ENCODE assay signal across 9 cellular contexts in genomic region chr17:27577884-27578717, GRCh38. TPM values are rescaled to one million over a fixed set of nuclear protein-coding genes. Genes with fewer than 3 reads are reported as not detected.
DNase-seq lines count a peak whose midpoint lies in the region; TF ChIP-seq lines count a peak whose summit lies in the region.
"Had no signal": no experiment of that assay in that cellular context is flagged by ENCODE, and none has a peak within 500 bp of the region (broad histone marks: within the 10 kb centered on the region; RNA-seq: fewer than 3 reads in every experiment).

No MANE protein-coding gene starts in this region.

- H3K36me3 ChIP-seq in H7 (replicated peaks; ENCODE audit: control insufficient read depth, insufficient read depth, low read length) (peaks cover under 1% of the 10 kb centered on the region; the same call in 1 of the 2 replicates), hepatocyte (replicated peaks; ENCODE audit: insufficient read depth, low read depth) (no peaks in the 10 kb centered on the region), stomach (peaks cover 0 to 13% (median 7%) of the 10 kb centered on the region in 4 donors)

- no peak overlapping the region for H2AFZ ChIP-seq in hepatocyte

- WGBS in hepatocyte (ENCODE audit: low lambda C conversion rate, missing lambda C conversion rate) = 39% methylated on average over 10 of the region's 10 CpGs
- 29 to 60% (median 43%) methylated on average over 9 to 10 of the region's 10 CpGs for WGBS in stomach, 5 donors

- H3K4me1 Mint-ChIP-seq in activated T-helper 1 cell treated with anti-CD3 and anti-CD28 coated beads, Interleukin-12 subunit alpha, Interleukin-12 subunit beta, Interleukin-2, Interleukin-4 antibody, amounts not matched to agents 30 ng/mL and 10 ng/mL and 1 ng/mL, durations not matched to agents 14 hours and 24 hours and 36 hours (ENCODE audit: low read depth) = peaks cover 83% of the 10 kb centered on the region

- peaks cover 32% of the 10 kb centered on the region for H3K79me2 ChIP-seq in hepatocyte

- H3K27me3 Mint-ChIP-seq in activated T-helper 1 cell treated with anti-CD3 and anti-CD28 coated beads, Interleukin-12 subunit alpha, Interleukin-12 subunit beta, Interleukin-2, Interleukin-4 antibody, amounts not matched to agents 30 ng/mL and 10 ng/mL and 1 ng/mL, durations not matched to agents 14 hours and 24 hours and 36 hours (ENCODE audit: insufficient read depth) = no peaks in the 10 kb centered on the region

- DNase-seq in H7 (peak; percentile 32), hepatocyte (ENCODE audit: low spot score) (peak; percentile 75), stomach (no peak), Kasumi-1 (lab: John Stamatoyannopoulos, UW) (no peak), midbrain (lab: John Stamatoyannopoulos, UW) (no peak)
- DNase-seq in activated T-helper 1 cell treated with anti-CD3 and anti-CD28 coated beads, Interleukin-12 subunit alpha, Interleukin-12 subunit beta, Interleukin-2, Interleukin-4 antibody, amounts not matched to agents 30 ng/mL and 10 ng/mL and 1 ng/mL, durations not matched to agents 14 hours and 24 hours and 36 hours (ENCODE audit: low spot score) = no peak
- no peak for DNase-seq in stimulated activated CD4-positive, alpha-beta T cell treated with anti-CD3 and anti-CD28 coated beads, Interleukin-12 subunit alpha, Interleukin-12 subunit beta, amount 100 ng/mL, for 4 hours
- DNase-seq: activated T-cell treated with anti-CD3 and anti-CD28 coated beads for 4 hours, NCI-H748 treated with DMSO at 0.1 percent for 48 hours had no signal

- H3K27ac ChIP-seq in hepatocyte (peak overlapping the region; percentile 98), stomach (peak overlapping the region in 4 of 5 donors; percentile 53 to 81 (median 60))

- H3K4me3 ChIP-seq in H7 (ENCODE audit: insufficient read depth, low read depth, low read length) = no peak overlapping the region
- no peak overlapping the region for H3K4me3 ChIP-seq in hepatocyte
- no peak overlapping the region for H3K4me3 ChIP-seq in stomach

- TF ChIP-seq CTCF in hepatocyte (IDR thresholded peaks at IDR 0.05; ENCODE audit: poor library complexity) = no peak
- no peak for TF ChIP-seq CTCF in stomach (IDR thresholded peaks at IDR 0.05)

- peaks cover 41% of the 10 kb centered on the region for H3K4me1 ChIP-seq in hepatocyte (ENCODE audit: insufficient read depth)
- peaks cover 13 to 36% (median 23%) of the 10 kb centered on the region in 4 donors for H3K4me1 ChIP-seq in stomach

- no peak for TF ChIP-seq POLR2A in stomach (IDR thresholded peaks at IDR 0.05)

- H3K36me3 Mint-ChIP-seq in activated T-helper 1 cell treated with anti-CD3 and anti-CD28 coated beads, Interleukin-12 subunit alpha, Interleukin-12 subunit beta, Interleukin-2, Interleukin-4 antibody, amounts not matched to agents 30 ng/mL and 10 ng/mL and 1 ng/mL, durations not matched to agents 14 hours and 24 hours and 36 hours (ENCODE audit: low read depth) = peaks cover 39% of the 10 kb centered on the region

- H4K20me1 ChIP-seq in hepatocyte (ENCODE audit: insufficient read depth, poor library complexity, severe bottlenecking) = no peaks in the 10 kb centered on the region

- intact Hi-C loops in activated T-helper 1 cell treated with anti-CD3 and anti-CD28 coated beads, Interleukin-12 subunit alpha, Interleukin-12 subunit beta, Interleukin-2, Interleukin-4 antibody, amounts not matched to agents 30 ng/mL and 10 ng/mL and 1 ng/mL, durations not matched to agents 14 hours and 24 hours and 36 hours (cut with micrococcal nuclease) = loop anchor here (2.0 kb wide), 3 partner anchors 13 to 189 kb away; no protein-coding TSS in a partner anchor
- intact Hi-C loops in stomach (cut with DNase I; ENCODE audit: low total_unique reads) = no loop called here

- no peaks in the 10 kb centered on the region for H3K9me2 ChIP-seq in hepatocyte (replicated peaks; ENCODE audit: insufficient read depth)

- peak overlapping the region; percentile 90 for H3K27ac Mint-ChIP-seq in activated T-helper 1 cell treated with anti-CD3 and anti-CD28 coated beads, Interleukin-12 subunit alpha, Interleukin-12 subunit beta, Interleukin-2, Interleukin-4 antibody, amounts not matched to agents 30 ng/mL and 10 ng/mL and 1 ng/mL, durations not matched to agents 14 hours and 24 hours and 36 hours

- H3K27me3 ChIP-seq in H7 (ENCODE audit: control insufficient read depth, insufficient read depth, low read length) (no peaks in the 10 kb centered on the region), hepatocyte (no peaks in the 10 kb centered on the region), stomach (no peaks in the 10 kb centered on the region)

- H3K9me3 Mint-ChIP-seq in activated T-helper 1 cell treated with anti-CD3 and anti-CD28 coated beads, Interleukin-12 subunit alpha, Interleukin-12 subunit beta, Interleukin-2, Interleukin-4 antibody, amounts not matched to agents 30 ng/mL and 10 ng/mL and 1 ng/mL, durations not matched to agents 14 hours and 24 hours and 36 hours = no peaks in the 10 kb centered on the region

- H3K9me3 ChIP-seq in hepatocyte (ENCODE audit: low read depth) = no peaks in the 10 kb centered on the region
- H3K9me3 ChIP-seq in stomach = no peaks in the 10 kb centered on the region

- no peak for TF ChIP-seq EP300 in stomach (IDR thresholded peaks at IDR 0.05)

- no peak overlapping the region for H3K4me3 Mint-ChIP-seq in activated T-helper 1 cell treated with anti-CD3 and anti-CD28 coated beads, Interleukin-12 subunit alpha, Interleukin-12 subunit beta, Interleukin-2, Interleukin-4 antibody, amounts not matched to agents 30 ng/mL and 10 ng/mL and 1 ng/mL, durations not matched to agents 14 hours and 24 hours and 36 hours

- H3K4me2 ChIP-seq in hepatocyte = peak overlapping the region; percentile 36

RNA-seq across cellular contexts. Expression of gene LGALS9, which starts 52.9 kb away (rescaled TPM):
- 0.31 and 0.63 TPM in 2 replicates for total RNA-seq in H7 (2014; rRNA removed; shearing (Covaris generic))
- 38.4 and 39.7 TPM in 2 replicates for total RNA-seq in activated T-helper 1 cell treated with anti-CD3 and anti-CD28 coated beads, Interleukin-12 subunit alpha, Interleukin-12 subunit beta, Interleukin-2, Interleukin-4 antibody, amounts not matched to agents 30 ng/mL and 10 ng/mL and 1 ng/mL, durations not matched to agents 14 hours and 24 hours and 36 hours
- total RNA-seq in hepatocyte (4.3 and 14.1 TPM in 2 replicates), stomach (100 to 1,000 TPM in 1 of 5 donors, 10 to 100 TPM in 4; 59.8 to 123 (median 96.7) TPM)
- polyA plus RNA-seq in hepatocyte (3.1 and 9.9 TPM in 2 replicates), stomach (100 to 1,000 TPM in 2 of 3 donors, 10 to 100 TPM in 1; 54.0 to 341 (median 120) TPM)

Comparison
In these comparisons a context has a peak if more than half of its experiments do, and no peak if none do; other contexts are left out.
1. DNase-seq: peak in H7 (single experiment) and hepatocyte (single experiment); none in activated T-helper 1 cell treated with anti-CD3 and anti-CD28 coated beads, Interleukin-12 subunit alpha, Interleukin-12 subunit beta, Interleukin-2, Interleukin-4 antibody, amounts not matched to agents 30 ng/mL and 10 ng/mL and 1 ng/mL, durations not matched to agents 14 hours and 24 hours and 36 hours (single experiment), stomach (single experiment), stimulated activated CD4-positive, alpha-beta T cell treated with anti-CD3 and anti-CD28 coated beads, Interleukin-12 subunit alpha, Interleukin-12 subunit beta, amount 100 ng/mL, for 4 hours (single experiment), Kasumi-1 (0 of 2) and midbrain (single experiment).